Comparison of ENCODE assay signal across 23 cellular contexts in the genomic region with DNA sequence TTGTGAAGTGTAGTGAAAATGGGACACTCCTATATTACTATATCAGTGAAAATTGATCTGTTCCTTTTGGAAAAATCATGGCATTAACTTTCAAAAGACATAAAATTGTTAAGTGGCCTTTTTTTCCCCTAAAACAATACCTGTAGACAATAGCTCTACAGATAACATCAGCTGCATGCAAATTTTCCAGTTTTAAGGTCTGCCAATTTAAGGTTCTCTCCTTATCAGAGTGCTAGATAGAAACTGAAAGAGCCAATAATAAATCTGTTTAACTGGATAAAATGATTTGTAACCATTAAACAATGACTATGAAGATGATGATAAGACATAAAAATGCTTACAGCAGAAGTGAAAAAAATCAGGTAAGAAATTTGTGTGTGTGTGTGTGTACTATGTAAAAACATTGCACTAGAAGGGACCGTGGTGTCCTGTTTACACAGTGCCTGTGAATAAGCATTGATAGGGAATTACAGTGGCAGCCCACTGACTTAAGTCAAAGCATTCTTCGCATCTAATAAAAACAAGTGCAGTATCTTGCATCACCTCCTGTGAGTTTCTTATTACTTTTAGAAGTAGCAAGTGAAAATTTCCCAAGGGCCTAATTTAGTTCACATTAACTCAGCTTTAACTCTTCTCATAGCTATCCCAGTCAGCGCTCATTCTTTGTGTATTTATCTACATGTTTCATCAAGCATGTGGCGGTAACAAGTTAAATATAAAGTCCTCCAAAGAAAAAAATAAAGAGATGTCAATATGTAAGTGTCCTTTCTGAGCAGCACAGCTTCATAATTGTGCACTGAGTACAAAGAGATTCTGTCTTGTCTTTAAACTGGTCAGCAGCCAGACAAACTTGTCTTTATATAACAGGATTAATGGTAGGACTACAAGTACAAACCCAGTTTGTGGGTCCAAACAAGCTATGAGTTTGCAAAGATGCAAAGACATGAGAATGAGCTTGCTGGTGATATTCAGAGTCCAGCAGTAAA.
DNase-seq lines count a peak whose midpoint lies in the region; ATAC-seq, FAIRE-seq and TF ChIP-seq lines count a peak whose summit lies in the region.
"Had no signal": no experiment of that assay in that cellular context is flagged by ENCODE, and none has a peak within 500 bp of the region (broad histone marks: within the 10 kb centered on the region; RNA-seq: fewer than 3 reads in every experiment).

No MANE protein-coding gene starts in this region.

- CTCF ChIA-PET in HepG2 (lab: Yijun Ruan, JAX; ENCODE audit: low intra/inter-chr PET ratio, low total read pairs), result no interaction called here
- CTCF ChIA-PET in CD8-positive, alpha-beta memory T cell (lab: Charles Lee), result no interaction called here

- H2BK12ac ChIP-seq in mesenchymal stem cell (ENCODE audit: low read length in 2 of 2), result no peak overlapping the region

- no peaks in the 10 kb centered on the region for H3K79me1 ChIP-seq in mesenchymal stem cell (replicated peaks; ENCODE audit: low read length, poor library complexity, severe bottlenecking)

- H3K4ac ChIP-seq in mesenchymal stem cell (ENCODE audit: low read depth in 1 of 2, low read length in 2 of 2), result no peak overlapping the region

- TF ChIP-seq CTCF in HepG2 (CRISPR knock-in tag; IDR thresholded peaks at IDR 0.05), result no peak
- TF ChIP-seq CTCF in right lobe of liver (IDR thresholded peaks at IDR 0.05), result no peak
- no peak for TF ChIP-seq CTCF in choroid plexus epithelial cell (conservative IDR thresholded peaks at IDR 0.05; ENCODE audit: low read depth, low read length)

- H2BK5ac ChIP-seq in mesenchymal stem cell (ENCODE audit: low read depth, low read length, poor library complexity, severe bottlenecking), result no peak overlapping the region

- no peaks in the 10 kb centered on the region for H3K79me2 ChIP-seq in HepG2 (ENCODE audit: insufficient read depth, low read length)

- no peak overlapping the region for H2AK5ac ChIP-seq in mesenchymal stem cell (ENCODE audit: low read length, severe bottlenecking)

- H3K4me2 ChIP-seq in HepG2 (ENCODE audit: low read depth, low read length), result peak overlapping the region; percentile 11; the same call in 1 of the 2 replicates
- H3K4me2 ChIP-seq in mesenchymal stem cell (ENCODE audit: low read length, poor library complexity, severe bottlenecking), result no peak overlapping the region

- H3K27me3 ChIP-seq in HepG2 (ENCODE audit: control insufficient read depth in 1 of 2, insufficient read depth in 2 of 2, low read length in 2 of 2) (no peaks in the 10 kb centered on the region), right lobe of liver (no peaks in the 10 kb centered on the region), mesenchymal stem cell (ENCODE audit: control insufficient read depth in 1 of 2, insufficient read depth in 1 of 2, low read length in 2 of 2) (no peaks in the 10 kb centered on the region)
- no peaks in the 10 kb centered on the region for H3K27me3 ChIP-seq in CD8-positive, alpha-beta memory T cell (ENCODE audit: insufficient read depth, low read length, poor library complexity, severe bottlenecking)
- H3K27me3 ChIP-seq: gastroesophageal sphincter, neutrophil, transverse colon had no signal

- POLR2A ChIA-PET in HepG2 (lab: Yijun Ruan, JAX), result interaction anchor here (1.3 kb wide), 1 partner anchor 68 kb away, joined by 6 read pairs; no protein-coding TSS in a partner anchor
- POLR2A ChIA-PET in CD8-positive, alpha-beta memory T cell (lab: Charles Lee), result no interaction called here

- no peak overlapping the region for H3K27ac Mint-ChIP-seq in CD8-positive, alpha-beta memory T cell
- H3K27ac Mint-ChIP-seq: activated naive CD8-positive, alpha-beta T cell treated with anti-CD3 and anti-CD28 coated beads for 36 hours; CD4-positive, alpha-beta memory T cell had no signal

- H3K36me3 ChIP-seq in HepG2 (replicated peaks in 1 of 2; ENCODE audit: control insufficient read depth in 1 of 2, insufficient read depth in 2 of 2, low read length in 2 of 2) (no peaks in the 10 kb centered on the region), right lobe of liver (no peaks in the 10 kb centered on the region), mesenchymal stem cell (ENCODE audit: control insufficient read depth in 1 of 2, insufficient read depth in 2 of 2, low read depth in 1 of 2, low read length in 2 of 2) (no peaks in the 10 kb centered on the region)
- no peaks in the 10 kb centered on the region for H3K36me3 ChIP-seq in CD8-positive, alpha-beta memory T cell (ENCODE audit: insufficient read depth, low read length)
- H3K36me3 ChIP-seq: gastroesophageal sphincter, neutrophil, transverse colon had no signal

- no peak overlapping the region for H3K4me3 Mint-ChIP-seq in CD8-positive, alpha-beta memory T cell
- H3K4me3 Mint-ChIP-seq: activated naive CD8-positive, alpha-beta T cell treated with anti-CD3 and anti-CD28 coated beads for 36 hours; activated T-cell treated with anti-CD3 and anti-CD28 coated beads, Interleukin-2, amount 50 U/mL, for 4 hours; CD4-positive, alpha-beta memory T cell had no signal

- H3K18ac ChIP-seq in mesenchymal stem cell (ENCODE audit: low read depth in 1 of 2, low read length in 2 of 2), result no peak overlapping the region

- no peaks in the 10 kb centered on the region for H3K36me3 Mint-ChIP-seq in CD8-positive, alpha-beta memory T cell
- H3K36me3 Mint-ChIP-seq: activated naive CD8-positive, alpha-beta T cell treated with anti-CD3 and anti-CD28 coated beads for 36 hours; CD4-positive, alpha-beta memory T cell had no signal

- H3K9me3 ChIP-seq in HepG2 (ENCODE audit: low read length), result no peaks in the 10 kb centered on the region
- H3K9me3 ChIP-seq in right lobe of liver, result no peaks in the 10 kb centered on the region
- H3K9me3 ChIP-seq in mesenchymal stem cell (ENCODE audit: control insufficient read depth, low read length), result no peaks in the 10 kb centered on the region
- H3K9me3 ChIP-seq in CD8-positive, alpha-beta memory T cell (ENCODE audit: low read length), result no peaks in the 10 kb centered on the region
- H3K9me3 ChIP-seq: gastroesophageal sphincter, neutrophil, transverse colon had no signal

- no peaks in the 10 kb centered on the region for H4K20me1 ChIP-seq in HepG2 (ENCODE audit: insufficient read depth, low read length)

- H3K27ac ChIP-seq in HepG2 (ENCODE audit: extremely low read length, insufficient read depth, low read length) (peak overlapping the region; percentile 0), right lobe of liver (no peak overlapping the region), mesenchymal stem cell (ENCODE audit: low read length, poor library complexity, severe bottlenecking) (peak overlapping the region; percentile 62)
- no peak overlapping the region for H3K27ac ChIP-seq in CD8-positive, alpha-beta memory T cell (ENCODE audit: low read depth, low read length)
- H3K27ac ChIP-seq: gastroesophageal sphincter, HL-60, neutrophil, transverse colon had no signal

- peak; percentile 60 for DNase-seq in HepG2 (ENCODE audit: low spot score)
- DNase-seq in right lobe of liver, result no peak
- DNase-seq in choroid plexus epithelial cell (ENCODE audit: low read depth), result peak; percentile 62
- peak; percentile 27 for DNase-seq in mesenchymal stem cell
- no peak for DNase-seq in NCI-H2029 (lab: John Stamatoyannopoulos, UW)
- no peak for DNase-seq in NCI-H1105 treated with DMSO at 0.1 percent for 48 hours (lab: John Stamatoyannopoulos, UW)
- no peak for DNase-seq in CD8-positive, alpha-beta memory T cell
- DNase-seq: ACHN; activated CD4-positive, alpha-beta T cell treated with anti-CD3 and anti-CD28 coated beads, Interleukin-2, amount 50 U/mL, for 48 hours; activated naive CD8-positive, alpha-beta T cell treated with anti-CD3 and anti-CD28 coated beads for 36 hours; activated T-cell treated with anti-CD3 and anti-CD28 coated beads, Interleukin-2, amount 50 U/mL, for 4 hours; CD4-positive, alpha-beta memory T cell; effector CD4-positive, alpha-beta T cell; GF-D8; NCI-H1436 treated with DMSO at 0.1 percent for 48 hours; NCI-H510A; transverse colon had no signal

- H3K23ac ChIP-seq in mesenchymal stem cell (ENCODE audit: low read length in 2 of 2), result no peak overlapping the region

- H3K9me3 Mint-ChIP-seq in CD8-positive, alpha-beta memory T cell, result no peaks in the 10 kb centered on the region
- H3K9me3 Mint-ChIP-seq: activated naive CD8-positive, alpha-beta T cell treated with anti-CD3 and anti-CD28 coated beads for 36 hours; activated T-cell treated with anti-CD3 and anti-CD28 coated beads, Interleukin-2, amount 50 U/mL, for 4 hours; CD4-positive, alpha-beta memory T cell had no signal

- H3K14ac ChIP-seq in mesenchymal stem cell (ENCODE audit: low read length in 2 of 2), result no peak overlapping the region

- intact Hi-C loops in HepG2 (cut with micrococcal nuclease; ENCODE audit: unreplicated experiment), result loop anchor here (10.0 kb wide), 1 partner anchor 305 kb away; no protein-coding TSS in a partner anchor
- intact Hi-C loops in right lobe of liver (cut with DNase I), result no loop called here

- TF ChIP-seq POLR2A in HepG2 (IDR thresholded peaks at IDR 0.05; ENCODE audit: insufficient read depth in 1 of 2, low read depth in 2 of 2, low read length in 2 of 2) (no peak), right lobe of liver (IDR thresholded peaks at IDR 0.05) (no peak)

- WGBS in HepG2 (ENCODE audit: low lambda C conversion rate), result 22% methylated on average over 4 of the region's 4 CpGs
- WGBS in right lobe of liver (ENCODE audit: insufficient coverage, low coverage, low lambda C conversion rate, missing lambda C conversion rate), result 64% methylated on average over 4 of the region's 4 CpGs
- WGBS in mesenchymal stem cell, result 71% methylated on average over 3 of the region's 4 CpGs

- TF ChIP-seq EP300 in HepG2 (IDR thresholded peaks at IDR 0.05; ENCODE audit: low read depth in 2 of 2, low read length in 2 of 2) (no peak), HepG2 (CRISPR knock-in tag; IDR thresholded peaks at IDR 0.05; ENCODE audit: borderline replicate concordance) (no peak)

- ATAC-seq in HepG2, result peak; percentile 34; the same call in 1 of the 3 replicates
- ATAC-seq in right lobe of liver, result no peak
- ATAC-seq in GM21526 (IDR thresholded peaks at IDR 0.05; ENCODE audit: low FRiP score, unreplicated experiment), result no peak
- ATAC-seq: activated T-cell treated with anti-CD3 and anti-CD28 coated beads, Interleukin-2, amount 50 U/mL, for 4 hours; gastroesophageal sphincter had no signal

- peaks cover 28% of the 10 kb centered on the region for H3K4me1 ChIP-seq in HepG2 (ENCODE audit: insufficient read depth, low read length)
- no peaks in the 10 kb centered on the region for H3K4me1 ChIP-seq in right lobe of liver
- H3K4me1 ChIP-seq in mesenchymal stem cell (ENCODE audit: control insufficient read depth, insufficient read depth, low read depth, low read length), result peaks cover 2% of the 10 kb centered on the region
- no peaks in the 10 kb centered on the region for H3K4me1 ChIP-seq in CD8-positive, alpha-beta memory T cell (ENCODE audit: insufficient read depth, low read length)
- H3K4me1 ChIP-seq: gastroesophageal sphincter, transverse colon had no signal

- H2AFZ ChIP-seq in HepG2 (ENCODE audit: low read length) (no peak overlapping the region), mesenchymal stem cell (ENCODE audit: low read depth, low read length) (no peak overlapping the region)

- H4K91ac ChIP-seq in mesenchymal stem cell (ENCODE audit: low read length), result no peak overlapping the region

- H4K8ac ChIP-seq in mesenchymal stem cell (ENCODE audit: low read length), result no peak overlapping the region

- H2BK15ac ChIP-seq in mesenchymal stem cell (ENCODE audit: low read depth, poor library complexity, severe bottlenecking), result no peak overlapping the region

- no peaks in the 10 kb centered on the region for H3K4me1 Mint-ChIP-seq in CD8-positive, alpha-beta memory T cell
- H3K4me1 Mint-ChIP-seq: activated naive CD8-positive, alpha-beta T cell treated with anti-CD3 and anti-CD28 coated beads for 36 hours; CD4-positive, alpha-beta memory T cell had no signal

- H3K9ac ChIP-seq in HepG2 (ENCODE audit: insufficient read depth, low read depth, low read length) (no peak overlapping the region), mesenchymal stem cell (ENCODE audit: low read length) (no peak overlapping the region)

- BruUV-seq in HepG2 (replicated peaks; lab: Mats Ljungman, UMichigan), result no TSS peak

- no peak for TF ChIP-seq RAD21 in HepG2 (CRISPR knock-in tag; IDR thresholded peaks at IDR 0.05)

- in situ Hi-C loops in HepG2 (cut with HindIII; ENCODE audit: extremely low pct_ligation_motif_present, low pct_unique_long_range_greater_than_20kb), result loop anchor here (10.0 kb wide), 2 partner anchors 65 to 305 kb away; no protein-coding TSS in a partner anchor

- H3K27me3 Mint-ChIP-seq in CD8-positive, alpha-beta memory T cell, result peaks cover 0 to 4% of the 10 kb centered on the region in 2 donors
- H3K27me3 Mint-ChIP-seq: activated naive CD8-positive, alpha-beta T cell treated with anti-CD3 and anti-CD28 coated beads for 36 hours; CD4-positive, alpha-beta memory T cell had no signal

- FAIRE-seq in HepG2 (lab: Jason Lieb, UNC), result no peak
- FAIRE-seq: TTC549 had no signal

- no peak overlapping the region for H2BK120ac ChIP-seq in mesenchymal stem cell (ENCODE audit: low read depth, low read length)

- H3K4me3 ChIP-seq in HepG2 (replicated peaks in 1 of 3; ENCODE audit: insufficient read depth in 1 of 3, low read depth in 2 of 3, low read length in 3 of 3) (no peak overlapping the region; a peak in 1 of 6 replicates), right lobe of liver (no peak overlapping the region), choroid plexus epithelial cell (ENCODE audit: low read depth, low read length) (no peak overlapping the region), mesenchymal stem cell (ENCODE audit: insufficient read depth in 1 of 2, low read depth in 1 of 2, low read length in 2 of 2) (no peak overlapping the region)
- H3K4me3 ChIP-seq in CD8-positive, alpha-beta memory T cell (ENCODE audit: low read length), result no peak overlapping the region
- H3K4me3 ChIP-seq: gastroesophageal sphincter, skin epidermis, transverse colon had no signal

Comparison
In these comparisons a context has a peak if more than half of its experiments do, and no peak if none do; other contexts are left out.
1. DNase-seq: peak in HepG2 (single experiment), choroid plexus epithelial cell (single experiment) and mesenchymal stem cell (single experiment); none in right lobe of liver (0 of 3), NCI-H2029 (single experiment), NCI-H1105 treated with DMSO at 0.1 percent for 48 hours (single experiment) and CD8-positive, alpha-beta memory T cell (0 of 5).
2. H3K27ac ChIP-seq: peak in HepG2 (single experiment) and mesenchymal stem cell (single experiment); none in right lobe of liver (0 of 3) and CD8-positive, alpha-beta memory T cell (single experiment).